In genomic region chr3:113354307-113354706, GRCh38 we compare ENCODE assay signal across 26 cellular contexts.
A peak's percentile ranks its signal among the peaks of the same experiment; 100 is the strongest.
DNase-seq lines count a peak whose midpoint lies in the region; ATAC-seq, FAIRE-seq and TF ChIP-seq lines count a peak whose summit lies in the region.
"Had no signal": no experiment of that assay in that cellular context is flagged by ENCODE, and none has a peak within 500 bp of the region (broad histone marks: within the 10 kb centered on the region; RNA-seq: fewer than 3 reads in every experiment).

No MANE protein-coding gene starts in this region.

- FAIRE-seq in bronchial epithelial cell (lab: Jason Lieb, UNC) = no peak
- FAIRE-seq: endometrium, GM12892, GM19239, pancreas had no signal

- H3K4me3 ChIP-seq in AG10803 (ENCODE audit: low read length) (no peak overlapping the region), bronchial epithelial cell (ENCODE audit: low read depth, low read length) (no peak overlapping the region), mucosa of descending colon (no peak overlapping the region)
- H3K4me3 ChIP-seq: cardiac muscle cell, GM23338, left lung, pancreas, upper lobe of left lung had no signal

- H3K27me3 ChIP-seq in bronchial epithelial cell (ENCODE audit: control insufficient read depth, insufficient read depth, low read length) = no peaks in the 10 kb centered on the region
- H3K27me3 ChIP-seq: cardiac muscle cell, left lung, pancreas, upper lobe of left lung had no signal

- H3K9me3 ChIP-seq in mucosa of descending colon = no peaks in the 10 kb centered on the region
- H3K9me3 ChIP-seq: left lung, pancreas, upper lobe of left lung had no signal

- intact Hi-C loops in mucosa of descending colon (cut with DNase I, micrococcal nuclease) = no loop called here

- no peak for TF ChIP-seq CTCF in AG10803 (conservative IDR thresholded peaks at IDR 0.05; ENCODE audit: low read length)
- no peak for TF ChIP-seq CTCF in bronchial epithelial cell (IDR thresholded peaks at IDR 0.05; ENCODE audit: insufficient read depth, low read length, severe bottlenecking)
- no peak for TF ChIP-seq CTCF in mucosa of descending colon (IDR thresholded peaks at IDR 0.05)

- ATAC-seq in mucosa of descending colon (peak; percentile 54), GM19328 (IDR thresholded peaks at IDR 0.05; ENCODE audit: unreplicated experiment) (no peak)
- ATAC-seq: activated CD4-positive, CD25-positive, alpha-beta regulatory T cell treated with anti-CD3 and anti-CD28 coated beads, Interleukin-2, amount 50 U/mL, for 24 hours; activated CD8-positive, alpha-beta T cell treated with anti-CD3 and anti-CD28 coated beads, Interleukin-2, amount 10 ng/mL, durations not matched to agents 7 days and 5 days; GM23338; left lung; Right ventricle myocardium inferior; sciatic nerve had no signal

- no peaks in the 10 kb centered on the region for H3K4me1 ChIP-seq in mucosa of descending colon (ENCODE audit: low read depth)
- H3K4me1 ChIP-seq: left lung, pancreas, upper lobe of left lung had no signal

- H3K36me3 ChIP-seq in bronchial epithelial cell (ENCODE audit: control insufficient read depth, insufficient read depth, low read length) (no peaks in the 10 kb centered on the region), mucosa of descending colon (ENCODE audit: low read depth) (no peaks in the 10 kb centered on the region)
- H3K36me3 ChIP-seq: cardiac muscle cell, left lung, pancreas, upper lobe of left lung had no signal

- DNase-seq in AG10803 (ENCODE audit: low read depth) (peak; percentile 15), HT-29 (ENCODE audit: low spot score) (peak; percentile 10), bronchial epithelial cell (ENCODE audit: low read depth) (peak; percentile 41), mucosa of descending colon (no peak), SKM-1 (lab: John Stamatoyannopoulos, UW; ENCODE audit: unreplicated experiment) (no peak), AG20443 (ENCODE audit: low spot score) (no peak), NCI-H1105 treated with DMSO at 0.1 percent for 48 hours (lab: John Stamatoyannopoulos, UW) (no peak)
- DNase-seq: activated CD8-positive, alpha-beta T cell treated with anti-CD3 and anti-CD28 coated beads, Interleukin-2, amount 10 ng/mL, durations not matched to agents 7 days and 5 days; activated naive CD4-positive, alpha-beta T cell treated with Interleukin-2 at 50 U/mL for 16 hours; amygdala; DMS79; left lung; NCI-H1694; NCI-H2227 treated with DMSO at 0.1 percent for 48 hours; NCI-H82; pancreas; upper lobe of left lung had no signal

Comparison
In these comparisons a context has a peak if more than half of its experiments do, and no peak if none do; other contexts are left out.
1. DNase-seq: peak in AG10803 (single experiment), HT-29 (single experiment) and bronchial epithelial cell (single experiment); none in mucosa of descending colon (0 of 3), SKM-1 (single experiment), AG20443 (single experiment) and NCI-H1105 treated with DMSO at 0.1 percent for 48 hours (single experiment).